1 cellular context compared by ENCODE assay signal in the genomic region with DNA sequence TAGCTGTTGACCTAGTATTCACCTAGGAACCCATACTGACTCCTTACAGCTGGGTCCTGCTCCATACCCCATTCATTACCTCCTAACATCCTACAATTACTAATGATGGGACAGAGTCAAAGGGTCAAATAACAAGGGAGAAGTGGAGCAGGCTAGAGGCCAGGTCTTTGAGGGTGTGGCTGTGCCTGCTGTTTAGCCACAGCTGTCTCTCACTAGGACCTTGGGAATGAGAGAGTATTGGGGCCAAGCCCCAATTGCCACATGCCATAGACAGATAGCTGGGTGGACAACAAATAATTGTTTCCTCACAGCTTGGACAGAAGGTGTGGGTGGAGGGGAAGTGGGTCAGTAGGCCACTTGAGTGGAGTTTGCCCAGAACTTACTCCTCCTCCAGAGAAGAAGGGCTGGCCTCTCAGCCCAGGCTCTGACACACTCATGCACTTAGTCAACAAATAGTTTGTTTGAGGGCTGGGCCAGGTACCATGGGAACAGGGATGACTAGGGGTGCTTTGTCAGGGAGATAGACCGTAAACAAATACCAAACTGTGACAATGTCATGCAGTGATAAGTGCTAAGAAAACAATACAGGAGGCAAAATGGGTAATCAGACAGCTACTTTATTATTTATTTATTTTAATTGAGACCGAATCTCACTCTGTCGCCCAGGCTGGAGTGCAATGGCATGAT.
TF ChIP-seq lines count a peak whose summit lies in the region.

No MANE protein-coding gene starts in this region.

TF ChIP-seq in K562, 482 proteins besides CTCF, POLR2A, EP300 and RAD21 (continued from another document):
- TF ChIP-seq ZNF143 (CRISPR knock-in tag; IDR thresholded peaks at IDR 0.05) (no peak), POLR3A (IDR thresholded peaks at IDR 0.05; ENCODE audit: borderline replicate concordance, extremely low read depth, insufficient read depth, insufficient read length) (no peak), SMAD2 (IDR thresholded peaks at IDR 0.05; ENCODE audit: low read depth, low read length) (no peak), JUND (IDR thresholded peaks at IDR 0.05; ENCODE audit: borderline replicate concordance, low read depth, low read length) (peak; percentile 43; the same call in 1 of the 2 replicates), JUND (tag; IDR thresholded peaks at IDR 0.05; ENCODE audit: borderline replicate concordance, low read depth, low read length) (no peak; the same call in 2 of the 3 replicates), TARDBP (IDR thresholded peaks at IDR 0.05) (no peak)
- TF ChIP-seq, protein P1, sequence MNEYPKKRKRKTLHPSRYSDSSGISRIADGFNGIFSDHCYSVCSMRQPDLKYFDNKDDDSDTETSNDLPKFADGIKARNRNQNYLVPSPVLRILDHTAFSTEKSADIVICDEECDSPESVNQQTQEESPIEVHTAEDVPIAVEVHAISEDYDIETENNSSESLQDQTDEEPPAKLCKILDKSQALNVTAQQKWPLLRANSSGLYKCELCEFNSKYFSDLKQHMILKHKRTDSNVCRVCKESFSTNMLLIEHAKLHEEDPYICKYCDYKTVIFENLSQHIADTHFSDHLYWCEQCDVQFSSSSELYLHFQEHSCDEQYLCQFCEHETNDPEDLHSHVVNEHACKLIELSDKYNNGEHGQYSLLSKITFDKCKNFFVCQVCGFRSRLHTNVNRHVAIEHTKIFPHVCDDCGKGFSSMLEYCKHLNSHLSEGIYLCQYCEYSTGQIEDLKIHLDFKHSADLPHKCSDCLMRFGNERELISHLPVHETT (CRISPR knock-in tag; conservative IDR thresholded peaks at IDR 0.05 in 1 of 2, IDR thresholded peaks at IDR 0.05 in 1 of 2) = no peak; a peak in 1 of 4 replicates
